ENCODE assay signal across 24 cellular contexts in genomic region chr6:151993364-151993763, GRCh38.
"Had no signal": no experiment of that assay in that cellular context is flagged by ENCODE, and none has a peak within 500 bp of the region (broad histone marks: within the 10 kb centered on the region; RNA-seq: fewer than 3 reads in every experiment).

No MANE protein-coding gene starts in this region.

- H3K4me1 Mint-ChIP-seq: activated CD4-positive, alpha-beta T cell treated with anti-CD3 and anti-CD28 coated beads, Interleukin-2, amount 10 ng/mL, durations not matched to agents 7 days and 5 days; activated naive CD4-positive, alpha-beta T cell treated with anti-CD3 and anti-CD28 coated beads, Interleukin-2, amount 10 ng/mL, durations not matched to agents 7 days and 5 days; activated naive CD8-positive, alpha-beta T cell treated with anti-CD3 and anti-CD28 coated beads, Interleukin-2, amount 10 ng/mL, durations not matched to agents 7 days and 5 days had no signal

- ATAC-seq: activated T-cell treated with anti-CD3 and anti-CD28 coated beads, Interleukin-2, amount 50 U/mL, for 4 hours; Panc1; Right ventricle myocardium inferior had no signal

- H3K27ac ChIP-seq: KMS-11, SK-N-MC, VCaP had no signal

- H3K36me3 Mint-ChIP-seq: activated CD4-positive, alpha-beta memory T cell treated with anti-CD3 and anti-CD28 coated beads for 36 hours; activated naive CD4-positive, alpha-beta T cell treated with anti-CD3 and anti-CD28 coated beads, Interleukin-2, amount 10 ng/mL, durations not matched to agents 7 days and 5 days; activated naive CD8-positive, alpha-beta T cell treated with anti-CD3 and anti-CD28 coated beads, Interleukin-2, amount 10 ng/mL, durations not matched to agents 7 days and 5 days had no signal

- DNase-seq: activated CD4-positive, alpha-beta memory T cell treated with anti-CD3 and anti-CD28 coated beads for 36 hours; activated CD4-positive, alpha-beta T cell treated with anti-CD3 and anti-CD28 coated beads, Interleukin-2, amount 10 ng/mL, durations not matched to agents 7 days and 5 days; activated CD4-positive, CD25-positive, alpha-beta regulatory T cell; activated CD8-positive, alpha-beta memory T cell treated with anti-CD3 and anti-CD28 coated beads for 24 hours; activated gamma-delta T cell treated with Interleukin-2 at 50 U/mL for 16 hours; activated naive CD4-positive, alpha-beta T cell treated with anti-CD3 and anti-CD28 coated beads, Interleukin-2, amount 10 ng/mL, durations not matched to agents 7 days and 5 days; activated naive CD8-positive, alpha-beta T cell treated with anti-CD3 and anti-CD28 coated beads, Interleukin-2, amount 10 ng/mL, durations not matched to agents 7 days and 5 days; activated T-cell treated with anti-CD3 and anti-CD28 coated beads, Interleukin-2, amount 50 U/mL, for 4 hours; MM.1S; NCI-H1105; NCI-H1436; NCI-H1694 treated with DMSO at 0.1 percent for 48 hours; NCI-H2029 treated with DMSO at 0.1 percent for 48 hours; NCI-H510A treated with DMSO at 0.1 percent for 48 hours; NCI-H69; NK-92 treated with Interleukin-12 subunit alpha and Interleukin-12 subunit beta, amount 100 ng/mL, for 24 hours; OCI-M1; RPMI8226; T-helper 1 cell had no signal

- H3K9me3 Mint-ChIP-seq: activated CD4-positive, alpha-beta memory T cell treated with anti-CD3 and anti-CD28 coated beads for 36 hours; activated CD4-positive, alpha-beta T cell treated with anti-CD3 and anti-CD28 coated beads, Interleukin-2, amount 10 ng/mL, durations not matched to agents 7 days and 5 days; activated naive CD4-positive, alpha-beta T cell treated with anti-CD3 and anti-CD28 coated beads, Interleukin-2, amount 10 ng/mL, durations not matched to agents 7 days and 5 days had no signal

- H3K4me3 Mint-ChIP-seq: activated CD4-positive, alpha-beta memory T cell treated with anti-CD3 and anti-CD28 coated beads for 36 hours; activated CD4-positive, alpha-beta T cell treated with anti-CD3 and anti-CD28 coated beads, Interleukin-2, amount 10 ng/mL, durations not matched to agents 7 days and 5 days; activated naive CD4-positive, alpha-beta T cell treated with anti-CD3 and anti-CD28 coated beads, Interleukin-2, amount 10 ng/mL, durations not matched to agents 7 days and 5 days; activated naive CD8-positive, alpha-beta T cell treated with anti-CD3 and anti-CD28 coated beads, Interleukin-2, amount 10 ng/mL, durations not matched to agents 7 days and 5 days; activated T-cell treated with anti-CD3 and anti-CD28 coated beads, Interleukin-2, amount 50 U/mL, for 4 hours had no signal

- H3K4me3 ChIP-seq: SK-N-MC had no signal

- H3K27ac Mint-ChIP-seq: activated CD4-positive, alpha-beta memory T cell treated with anti-CD3 and anti-CD28 coated beads for 36 hours; activated CD4-positive, alpha-beta T cell treated with anti-CD3 and anti-CD28 coated beads, Interleukin-2, amount 10 ng/mL, durations not matched to agents 7 days and 5 days; activated naive CD4-positive, alpha-beta T cell treated with anti-CD3 and anti-CD28 coated beads, Interleukin-2, amount 10 ng/mL, durations not matched to agents 7 days and 5 days; activated naive CD8-positive, alpha-beta T cell treated with anti-CD3 and anti-CD28 coated beads, Interleukin-2, amount 10 ng/mL, durations not matched to agents 7 days and 5 days had no signal

- H3K27me3 Mint-ChIP-seq: activated CD4-positive, alpha-beta memory T cell treated with anti-CD3 and anti-CD28 coated beads for 36 hours; activated naive CD4-positive, alpha-beta T cell treated with anti-CD3 and anti-CD28 coated beads, Interleukin-2, amount 10 ng/mL, durations not matched to agents 7 days and 5 days had no signal
